ENCODE assay signal across 21 cellular contexts in the genomic region with DNA sequence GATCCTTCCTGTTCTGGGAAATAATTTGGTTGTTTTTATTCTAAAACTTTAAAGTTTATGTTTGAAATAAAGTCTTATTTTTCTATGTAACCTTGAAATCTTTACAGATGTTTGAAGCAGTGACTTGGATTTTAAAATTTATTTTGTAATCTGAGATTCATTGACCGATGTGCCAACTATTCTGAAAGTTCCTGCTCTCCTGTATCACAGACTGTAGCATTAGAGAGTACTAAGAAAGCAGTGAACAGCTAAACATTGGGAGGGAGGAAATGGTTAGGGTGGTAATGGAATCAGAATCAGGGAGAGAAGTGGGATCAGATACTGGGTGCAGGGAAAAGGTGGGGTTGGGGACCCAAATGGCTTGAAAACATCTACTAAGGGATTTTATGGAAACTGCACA.
DNase-seq lines count a peak whose midpoint lies in the region; ATAC-seq and TF ChIP-seq lines count a peak whose summit lies in the region.
"Had no signal": no experiment of that assay in that cellular context is flagged by ENCODE, and none has a peak within 500 bp of the region (broad histone marks: within the 10 kb centered on the region; RNA-seq: fewer than 3 reads in every experiment).

No MANE protein-coding gene starts in this region.

- H3K27ac ChIP-seq in OCI-LY3 (ENCODE audit: low read length) = peak overlapping the region; percentile 52; the same call in 1 of the 2 replicates
- H3K27ac ChIP-seq: ascending aorta, hepatocyte, lower lobe of right lung, parathyroid adenoma, stomach had no signal

- H3K9ac ChIP-seq in OCI-LY3 (ENCODE audit: low read length) = no peak overlapping the region
- H3K9ac ChIP-seq: parathyroid adenoma had no signal

- H3K27ac Mint-ChIP-seq in T-helper 1 cell treated with Interleukin-12 subunit alpha and Interleukin-12 subunit beta and Interleukin-4 antibody, amounts not matched to agents 30 μg/mL and 1 μg/mL, for 36 hours = peak overlapping the region; percentile 2
- peak overlapping the region; percentile 98 to 99 for H3K27ac Mint-ChIP-seq in effector memory CD8-positive, alpha-beta T cell
- H3K27ac Mint-ChIP-seq in osteocyte (ENCODE audit: unreplicated experiment) = peak overlapping the region; percentile 56

- no peaks in the 10 kb centered on the region for H3K79me2 ChIP-seq in OCI-LY3 (ENCODE audit: low read length)
- H3K79me2 ChIP-seq: hepatocyte, parathyroid adenoma had no signal

- H3K27me3 Mint-ChIP-seq in T-helper 1 cell treated with Interleukin-12 subunit alpha and Interleukin-12 subunit beta and Interleukin-4 antibody, amounts not matched to agents 30 μg/mL and 1 μg/mL, for 36 hours (ENCODE audit: low read depth) = peaks cover 28% of the 10 kb centered on the region
- H3K27me3 Mint-ChIP-seq in effector memory CD8-positive, alpha-beta T cell = no peaks in the 10 kb centered on the region
- H3K27me3 Mint-ChIP-seq in osteocyte (ENCODE audit: unreplicated experiment) = no peaks in the 10 kb centered on the region

- H3K4me1 Mint-ChIP-seq in T-helper 1 cell treated with Interleukin-12 subunit alpha and Interleukin-12 subunit beta and Interleukin-4 antibody, amounts not matched to agents 30 μg/mL and 1 μg/mL, for 36 hours (ENCODE audit: low read depth) = peaks cover 40% of the 10 kb centered on the region
- H3K4me1 Mint-ChIP-seq in effector memory CD8-positive, alpha-beta T cell (ENCODE audit: low read depth in 2 of 2) = peaks cover 38 to 55% of the 10 kb centered on the region in 2 donors
- H3K4me1 Mint-ChIP-seq in osteocyte (ENCODE audit: unreplicated experiment) = peaks cover 14% of the 10 kb centered on the region

- H3K36me3 ChIP-seq in OCI-LY3 (replicated peaks; ENCODE audit: low read depth, low read length) = no peaks in the 10 kb centered on the region
- H3K36me3 ChIP-seq: ascending aorta, BE2C, lower lobe of right lung, stomach had no signal

- no peak for ATAC-seq in effector memory CD8-positive, alpha-beta T cell (replicated peaks)
- ATAC-seq in HG02973 (IDR thresholded peaks at IDR 0.05; ENCODE audit: unreplicated experiment) = no peak

- peaks cover 10% of the 10 kb centered on the region; the same call in 1 of the 2 replicates for H3K9me3 ChIP-seq in OCI-LY3 (ENCODE audit: insufficient read depth, low read length)
- H3K9me3 ChIP-seq: BE2C had no signal

- H2AFZ ChIP-seq in OCI-LY3 (ENCODE audit: low read depth, low read length) = no peak overlapping the region
- H2AFZ ChIP-seq: hepatocyte, parathyroid adenoma had no signal

- H3K9me3 Mint-ChIP-seq in T-helper 1 cell treated with Interleukin-12 subunit alpha and Interleukin-12 subunit beta and Interleukin-4 antibody, amounts not matched to agents 30 μg/mL and 1 μg/mL, for 36 hours = peaks cover 36% of the 10 kb centered on the region
- H3K9me3 Mint-ChIP-seq in effector memory CD8-positive, alpha-beta T cell = peaks cover 9 to 19% of the 10 kb centered on the region in 2 donors
- H3K9me3 Mint-ChIP-seq in osteocyte (ENCODE audit: unreplicated experiment) = peaks cover 7% of the 10 kb centered on the region

- H3K4me3 Mint-ChIP-seq in T-helper 1 cell treated with Interleukin-12 subunit alpha and Interleukin-12 subunit beta and Interleukin-4 antibody, amounts not matched to agents 30 μg/mL and 1 μg/mL, for 36 hours = no peak overlapping the region
- peak overlapping the region; percentile 82 to 90 for H3K4me3 Mint-ChIP-seq in effector memory CD8-positive, alpha-beta T cell
- peak overlapping the region; percentile 10 for H3K4me3 Mint-ChIP-seq in osteocyte (ENCODE audit: unreplicated experiment)

- peak overlapping the region; percentile 30; the same call in 1 of the 2 replicates for H3K4me3 ChIP-seq in OCI-LY3 (ENCODE audit: low read length)
- H3K4me3 ChIP-seq: ascending aorta, hepatocyte, stomach had no signal

- peak overlapping the region; percentile 63 for H3K4me2 ChIP-seq in OCI-LY3 (ENCODE audit: low read length)
- H3K4me2 ChIP-seq: hepatocyte had no signal

- DNase-seq in T-helper 1 cell (no peak), osteocyte (ENCODE audit: extremely low spot score, unreplicated experiment) (no peak), dermis blood vessel endothelial cell (no peak)
- DNase-seq in effector memory CD8-positive, alpha-beta T cell = no peak
- DNase-seq in central memory CD4-positive, alpha-beta T cell = no peak
- DNase-seq: 8988T; activated gamma-delta T cell treated with Interleukin-2 at 50 U/mL for 16 hours; BE2C; cerebellar nuclear complex; DMS 273 treated with DMSO at 0.1 percent for 48 hours; lower lobe of right lung; NCI-H526; Right ventricle myocardium superior; stimulated activated CD4-positive, alpha-beta T cell treated with anti-CD3 and anti-CD28 coated beads, Interleukin-1b, Interleukin-23, amount 100 ng/mL, for 48 hours; stomach had no signal

- peaks cover 35% of the 10 kb centered on the region for H3K4me1 ChIP-seq in OCI-LY3 (ENCODE audit: low read length)
- H3K4me1 ChIP-seq: BE2C, parathyroid adenoma had no signal

- no peaks in the 10 kb centered on the region for H4K20me1 ChIP-seq in OCI-LY3 (ENCODE audit: insufficient read depth, low read length)

- H3K36me3 Mint-ChIP-seq in T-helper 1 cell treated with Interleukin-12 subunit alpha and Interleukin-12 subunit beta and Interleukin-4 antibody, amounts not matched to agents 30 μg/mL and 1 μg/mL, for 36 hours (ENCODE audit: low read depth) = peaks cover 36% of the 10 kb centered on the region
- peaks cover 49% of the 10 kb centered on the region for H3K36me3 Mint-ChIP-seq in effector memory CD8-positive, alpha-beta T cell (ENCODE audit: insufficient read depth)
- H3K36me3 Mint-ChIP-seq in osteocyte (ENCODE audit: unreplicated experiment) = peaks cover 5% of the 10 kb centered on the region

- TF ChIP-seq CTCF in OCI-LY3 (IDR thresholded peaks at IDR 0.05; ENCODE audit: low read depth, low read length) (no peak), osteocyte (IDR thresholded peaks at IDR 0.05) (no peak)

- no peaks in the 10 kb centered on the region for H3K27me3 ChIP-seq in OCI-LY3 (ENCODE audit: low read depth, low read length)
- H3K27me3 ChIP-seq: ascending aorta, BE2C, hepatocyte, stomach had no signal

Comparison
In these comparisons a context has a peak if more than half of its experiments do, and no peak if none do; other contexts are left out.
1. H3K27ac Mint-ChIP-seq: peak in every context shown above with its lines; median percentile 98 in effector memory CD8-positive, alpha-beta T cell; 56 in osteocyte; 2 in T-helper 1 cell treated with Interleukin-12 subunit alpha and Interleukin-12 subunit beta and Interleukin-4 antibody, amounts not matched to agents 30 μg/mL and 1 μg/mL, for 36 hours.